Comparison of ENCODE assay signal across 1 cellular context in genomic region chr16:81618661-81619060, GRCh38.
TF ChIP-seq lines count a peak whose summit lies in the region.

No MANE protein-coding gene starts in this region.

TF ChIP-seq in HEK293, 187 proteins besides CTCF, POLR2A, EP300 and RAD21 (continued from another document):
- TF ChIP-seq ZNF26 (tag by site-specific recombination; IDR thresholded peaks at IDR 0.05) (no peak), ZNF2 (tag by site-specific recombination; IDR thresholded peaks at IDR 0.05) (no peak), ZNF223 (tag by site-specific recombination; IDR thresholded peaks at IDR 0.05) (no peak), ZNF677 (tag by site-specific recombination; IDR thresholded peaks at IDR 0.05) (no peak), ZNF621 (tag by site-specific recombination; IDR thresholded peaks at IDR 0.05) (no peak), OSR2 (tag by site-specific recombination; IDR thresholded peaks at IDR 0.05) (peak; percentile 68), ZIC2 (tag by site-specific recombination; IDR thresholded peaks at IDR 0.05) (peak; percentile 78), BCL6B (tag by site-specific recombination; IDR thresholded peaks at IDR 0.05) (no peak)
